In the genomic region with DNA sequence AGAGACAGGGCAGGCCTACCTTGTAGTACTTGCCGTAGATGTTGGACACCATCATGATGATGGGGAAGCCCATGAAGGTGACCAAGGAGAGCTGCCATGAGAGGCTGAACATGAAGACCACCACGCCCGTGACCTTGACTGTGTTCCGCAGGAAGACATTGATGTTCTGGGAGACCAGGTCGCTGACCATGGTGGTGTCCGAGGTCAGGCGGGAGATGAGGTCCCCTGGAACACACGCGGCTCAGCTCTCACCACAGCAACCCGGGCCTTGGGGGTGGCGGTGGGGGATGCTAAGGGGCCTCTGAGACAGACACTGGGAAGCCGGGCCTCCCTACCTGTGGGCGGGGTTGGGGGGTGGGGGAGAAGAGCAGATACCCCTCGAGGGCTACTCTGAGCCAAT, we compare ENCODE assay signal across 2 cellular contexts.
TF ChIP-seq lines count a peak whose summit lies in the region.

No MANE protein-coding gene starts in this region.

TF ChIP-seq in SK-N-SH, 30 proteins besides CTCF, POLR2A, EP300 and RAD21 (continued from another document):
- TF ChIP-seq, protein P1, sequence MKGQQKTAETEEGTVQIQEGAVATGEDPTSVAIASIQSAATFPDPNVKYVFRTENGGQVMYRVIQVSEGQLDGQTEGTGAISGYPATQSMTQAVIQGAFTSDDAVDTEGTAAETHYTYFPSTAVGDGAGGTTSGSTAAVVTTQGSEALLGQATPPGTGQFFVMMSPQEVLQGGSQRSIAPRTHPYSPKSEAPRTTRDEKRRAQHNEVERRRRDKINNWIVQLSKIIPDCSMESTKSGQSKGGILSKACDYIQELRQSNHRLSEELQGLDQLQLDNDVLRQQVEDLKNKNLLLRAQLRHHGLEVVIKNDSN (IDR thresholded peaks at IDR 0.05; ENCODE audit: borderline replicate concordance, low read depth), result no peak
- TF ChIP-seq TEAD4 (IDR thresholded peaks at IDR 0.05; ENCODE audit: borderline replicate concordance, insufficient read depth) (no peak), RCOR1 (IDR thresholded peaks at IDR 0.05; ENCODE audit: low read length) (no peak), REST (IDR thresholded peaks at IDR 0.05; ENCODE audit: low read depth, low read length) (0 out of 2 replicates have a peak, but pooled peaks have one; percentile 32), POLR2AphosphoS5 (IDR thresholded peaks at IDR 0.05; ENCODE audit: low read depth, low read length) (no peak), RXRA (IDR thresholded peaks at IDR 0.05; ENCODE audit: borderline replicate concordance, low read depth) (no peak)
TF ChIP-seq in SK-N-SH: peak in this region for 1.

TF ChIP-seq in SK-N-SH treated with all-trans-retinoic acid at 6 μM for 48 hours, 23 proteins besides CTCF, POLR2A, EP300 and RAD21 (continued from another document):
- TF ChIP-seq, protein P2, sequence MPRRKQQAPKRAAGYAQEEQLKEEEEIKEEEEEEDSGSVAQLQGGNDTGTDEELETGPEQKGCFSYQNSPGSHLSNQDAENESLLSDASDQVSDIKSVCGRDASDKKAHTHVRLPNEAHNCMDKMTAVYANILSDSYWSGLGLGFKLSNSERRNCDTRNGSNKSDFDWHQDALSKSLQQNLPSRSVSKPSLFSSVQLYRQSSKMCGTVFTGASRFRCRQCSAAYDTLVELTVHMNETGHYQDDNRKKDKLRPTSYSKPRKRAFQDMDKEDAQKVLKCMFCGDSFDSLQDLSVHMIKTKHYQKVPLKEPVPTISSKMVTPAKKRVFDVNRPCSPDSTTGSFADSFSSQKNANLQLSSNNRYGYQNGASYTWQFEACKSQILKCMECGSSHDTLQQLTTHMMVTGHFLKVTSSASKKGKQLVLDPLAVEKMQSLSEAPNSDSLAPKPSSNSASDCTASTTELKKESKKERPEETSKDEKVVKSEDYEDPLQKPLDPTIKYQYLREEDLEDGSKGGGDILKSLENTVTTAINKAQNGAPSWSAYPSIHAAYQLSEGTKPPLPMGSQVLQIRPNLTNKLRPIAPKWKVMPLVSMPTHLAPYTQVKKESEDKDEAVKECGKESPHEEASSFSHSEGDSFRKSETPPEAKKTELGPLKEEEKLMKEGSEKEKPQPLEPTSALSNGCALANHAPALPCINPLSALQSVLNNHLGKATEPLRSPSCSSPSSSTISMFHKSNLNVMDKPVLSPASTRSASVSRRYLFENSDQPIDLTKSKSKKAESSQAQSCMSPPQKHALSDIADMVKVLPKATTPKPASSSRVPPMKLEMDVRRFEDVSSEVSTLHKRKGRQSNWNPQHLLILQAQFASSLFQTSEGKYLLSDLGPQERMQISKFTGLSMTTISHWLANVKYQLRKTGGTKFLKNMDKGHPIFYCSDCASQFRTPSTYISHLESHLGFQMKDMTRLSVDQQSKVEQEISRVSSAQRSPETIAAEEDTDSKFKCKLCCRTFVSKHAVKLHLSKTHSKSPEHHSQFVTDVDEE (CRISPR knock-in tag; IDR thresholded peaks at IDR 0.05), result no peak
- no peak for TF ChIP-seq ZFP30 (CRISPR knock-in tag; IDR thresholded peaks at IDR 0.05)
- TF ChIP-seq BACH2 (CRISPR knock-in tag; IDR thresholded peaks at IDR 0.05; ENCODE audit: borderline replicate concordance), result no peak
- no peak for TF ChIP-seq CSRNP3 (CRISPR knock-in tag; IDR thresholded peaks at IDR 0.05)
- no peak for TF ChIP-seq ZNF8 (CRISPR knock-in tag; IDR thresholded peaks at IDR 0.05)
- TF ChIP-seq, protein P3, sequence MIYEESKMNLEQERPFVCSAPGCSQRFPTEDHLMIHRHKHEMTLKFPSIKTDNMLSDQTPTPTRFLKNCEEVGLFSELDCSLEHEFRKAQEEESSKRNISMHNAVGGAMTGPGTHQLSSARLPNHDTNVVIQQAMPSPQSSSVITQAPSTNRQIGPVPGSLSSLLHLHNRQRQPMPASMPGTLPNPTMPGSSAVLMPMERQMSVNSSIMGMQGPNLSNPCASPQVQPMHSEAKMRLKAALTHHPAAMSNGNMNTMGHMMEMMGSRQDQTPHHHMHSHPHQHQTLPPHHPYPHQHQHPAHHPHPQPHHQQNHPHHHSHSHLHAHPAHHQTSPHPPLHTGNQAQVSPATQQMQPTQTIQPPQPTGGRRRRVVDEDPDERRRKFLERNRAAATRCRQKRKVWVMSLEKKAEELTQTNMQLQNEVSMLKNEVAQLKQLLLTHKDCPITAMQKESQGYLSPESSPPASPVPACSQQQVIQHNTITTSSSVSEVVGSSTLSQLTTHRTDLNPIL (CRISPR knock-in tag; IDR thresholded peaks at IDR 0.05; ENCODE audit: low read depth), result no peak
- TF ChIP-seq OSR1 (CRISPR knock-in tag; IDR thresholded peaks at IDR 0.05), result no peak
- TF ChIP-seq ZNF565 (CRISPR knock-in tag; conservative IDR thresholded peaks at IDR 0.05; ENCODE audit: low read depth), result no peak
TF ChIP-seq in SK-N-SH treated with all-trans-retinoic acid at 6 μM for 48 hours: peak in this region for 0.
